ENCODE assay signal across 8 cellular contexts in genomic region chr5:138752341-138752950, GRCh38. TPM values are rescaled to one million over a fixed set of nuclear protein-coding genes. Genes with fewer than 3 reads are reported as not detected.
DNase-seq lines count a peak whose midpoint lies in the region; ATAC-seq, FAIRE-seq and TF ChIP-seq lines count a peak whose summit lies in the region.

No MANE protein-coding gene starts in this region.

- H3K79me2 ChIP-seq in astrocyte (ENCODE audit: insufficient read depth, low read length): peaks cover 42% of the 10 kb centered on the region

- H3K9me3 ChIP-seq in Caco-2 (no peaks in the 10 kb centered on the region), astrocyte (ENCODE audit: insufficient read depth, low read depth, low read length) (no peaks in the 10 kb centered on the region), stomach smooth muscle (ENCODE audit: control insufficient read depth in 2 of 2, low read length in 2 of 2) (no peaks in the 10 kb centered on the region)

- FAIRE-seq in astrocyte (lab: Jason Lieb, UNC): no peak

- TF ChIP-seq CTCF in Caco-2 (IDR thresholded peaks at IDR 0.05; ENCODE audit: insufficient read depth in 1 of 2, low read depth in 1 of 2, low read length in 1 of 2, severe bottlenecking in 1 of 2, unreplicated experiment in 1 of 2): peak; percentile 25 to 27
- TF ChIP-seq CTCF in astrocyte (IDR thresholded peaks at IDR 0.05; ENCODE audit: insufficient read depth, low read depth, low read length): no peak

- H3K27me3 ChIP-seq in Caco-2 (replicated peaks; ENCODE audit: control insufficient read depth, insufficient read depth, low read length) (no peaks in the 10 kb centered on the region), astrocyte (ENCODE audit: insufficient read depth, low read length) (no peaks in the 10 kb centered on the region), stomach smooth muscle (ENCODE audit: control insufficient read depth in 1 of 2, insufficient read depth in 2 of 2, low read length in 2 of 2) (no peaks in the 10 kb centered on the region)

- H3K4me2 ChIP-seq in astrocyte (ENCODE audit: low read length): peak overlapping the region; percentile 83

- H3K27ac ChIP-seq in astrocyte (ENCODE audit: low read depth, low read length): no peak overlapping the region
- peak overlapping the region; percentile 93 for H3K27ac ChIP-seq in stomach smooth muscle (ENCODE audit: low read length)

- H3K4me3 Mint-ChIP-seq in Caco-2 (ENCODE audit: unreplicated experiment) (peak overlapping the region; percentile 93), IgD-negative memory B cell (peak overlapping the region; percentile 84 to 94 (median 90)), astrocyte (ENCODE audit: unreplicated experiment) (peak overlapping the region; percentile 78), immature natural killer cell (peak overlapping the region; percentile 73 to 85 (median 78))

- POLR2A ChIA-PET in Caco-2 (lab: Charles Lee): interaction anchor here (0.5 to 2.1 kb wide), 6 partner anchors 27 to 588 kb away, joined by 3 to 12 read pairs (median 6); no protein-coding TSS in a partner anchor

- intact Hi-C loops in Caco-2 (cut with micrococcal nuclease; ENCODE audit: unreplicated experiment): loop anchor here (1.0 to 10.0 kb wide), 5 partner anchors 27 to 510 kb away; partner anchors contain the start of gene HSPA9

- H3K27ac Mint-ChIP-seq in Caco-2 (ENCODE audit: unreplicated experiment) (peak overlapping the region; percentile 97), IgD-negative memory B cell (peak overlapping the region; percentile 6 to 84 (median 36)), astrocyte (ENCODE audit: unreplicated experiment) (no peak overlapping the region), immature natural killer cell (peak overlapping the region in 4 of 6 donors; percentile 16 to 83 (median 58))

- peak overlapping the region; percentile 78 for H2AFZ ChIP-seq in astrocyte (ENCODE audit: low read depth, low read length)

- DNase-seq in Caco-2: peak; percentile 65 to 67
- no peak for DNase-seq in astrocyte (ENCODE audit: low read depth)
- DNase-seq in immature natural killer cell: no peak
- no peak for DNase-seq in NCI-H146 treated with DMSO at 0.1 percent for 48 hours (lab: John Stamatoyannopoulos, UW; ENCODE audit: unreplicated experiment)

- H3K36me3 ChIP-seq in Caco-2 (ENCODE audit: control insufficient read depth, insufficient read depth, low read length): peaks cover 2% of the 10 kb centered on the region; the same call in 1 of the 2 replicates
- H3K36me3 ChIP-seq in astrocyte (ENCODE audit: insufficient read depth, low read length): no peaks in the 10 kb centered on the region
- no peaks in the 10 kb centered on the region for H3K36me3 ChIP-seq in stomach smooth muscle (ENCODE audit: control insufficient read depth in 2 of 2, insufficient read depth in 2 of 2, low read length in 2 of 2)

- H4K20me1 ChIP-seq in astrocyte (ENCODE audit: insufficient read depth, low read length): peaks cover 32% of the 10 kb centered on the region

- H3K4me1 Mint-ChIP-seq in Caco-2 (ENCODE audit: low read depth, unreplicated experiment) (peaks cover 48% of the 10 kb centered on the region), IgD-negative memory B cell (peaks cover 16 to 24% (median 16%) of the 10 kb centered on the region in 3 donors), astrocyte (ENCODE audit: low read depth, unreplicated experiment) (peaks cover 19% of the 10 kb centered on the region), immature natural killer cell (peaks cover 16% of the 10 kb centered on the region in 2 donors)

- H3K9me3 Mint-ChIP-seq in Caco-2 (ENCODE audit: unreplicated experiment) (no peaks in the 10 kb centered on the region), IgD-negative memory B cell (peaks cover 0 to under 1% (median 0%) of the 10 kb centered on the region in 3 donors), astrocyte (ENCODE audit: unreplicated experiment) (no peaks in the 10 kb centered on the region), immature natural killer cell (peaks cover 0 to 4% (median 0%) of the 10 kb centered on the region in 6 donors)

- peak overlapping the region; percentile 86 for H3K4me3 ChIP-seq in Caco-2 (ENCODE audit: low read depth, low read length)
- peak overlapping the region; percentile 48 for H3K4me3 ChIP-seq in astrocyte (ENCODE audit: insufficient read depth, low read depth, low read length)
- H3K4me3 ChIP-seq in stomach smooth muscle (ENCODE audit: low read length in 2 of 2): peak overlapping the region; percentile 71 to 86

- TSS peak; percentile 90 for BruUV-seq in Caco-2 (replicated peaks; lab: Mats Ljungman, UMichigan)

- H3K27me3 Mint-ChIP-seq in Caco-2 (ENCODE audit: insufficient read depth, unreplicated experiment) (no peaks in the 10 kb centered on the region), IgD-negative memory B cell (no peaks in the 10 kb centered on the region), astrocyte (ENCODE audit: low read depth, unreplicated experiment) (peaks cover 4% of the 10 kb centered on the region), immature natural killer cell (ENCODE audit: low read depth in 3 of 3) (peaks cover 5 to 11% (median 8%) of the 10 kb centered on the region in 3 donors)

- ATAC-seq in GM18867 (IDR thresholded peaks at IDR 0.05; ENCODE audit: unreplicated experiment) (no peak), GM21423 (IDR thresholded peaks at IDR 0.05; ENCODE audit: unreplicated experiment) (no peak)

- H3K9ac ChIP-seq in astrocyte (ENCODE audit: low read length): peak overlapping the region; percentile 95
- peak overlapping the region; percentile 86 to 90 for H3K9ac ChIP-seq in stomach smooth muscle (ENCODE audit: low read length in 2 of 2)

- H3K36me3 Mint-ChIP-seq in Caco-2 (ENCODE audit: insufficient read depth, unreplicated experiment) (peaks cover 45% of the 10 kb centered on the region), IgD-negative memory B cell (peaks cover 3% of the 10 kb centered on the region), astrocyte (ENCODE audit: low read depth, unreplicated experiment) (peaks cover 7% of the 10 kb centered on the region), immature natural killer cell (peaks cover 3 to 6% (median 6%) of the 10 kb centered on the region in 3 donors)

- H3K4me1 ChIP-seq in Caco-2 (peaks cover 18% of the 10 kb centered on the region), astrocyte (ENCODE audit: insufficient read depth, low read length) (peaks cover 16% of the 10 kb centered on the region), stomach smooth muscle (ENCODE audit: control insufficient read depth, insufficient read depth, low read length) (peaks cover 30% of the 10 kb centered on the region)

- CTCF ChIA-PET in Caco-2 (lab: Charles Lee): interaction anchor here (0.6 kb wide), 1 partner anchor 283 kb away, joined by 5 read pairs; no protein-coding TSS in a partner anchor

RNA-seq across cellular contexts. Expression of gene CTNNA1, which starts 0.8 kb away (rescaled TPM):
- 392 and 403 TPM in 2 replicates for total RNA-seq in Caco-2 (2022)
- 21.4 TPM for polyA plus RNA-seq in IgD-negative memory B cell
- 312 and 359 TPM in 2 replicates for total RNA-seq in astrocyte
- polyA plus RNA-seq in immature natural killer cell: 10 to 100 TPM in 2 of 3 donors, 1 to 10 TPM in 1; 9.8 to 15.3 (median 10.1) TPM

Comparison
In these comparisons a context has a peak if more than half of its experiments do, and no peak if none do; other contexts are left out.
1. DNase-seq: peak in Caco-2 (2 of 2); none in astrocyte (single experiment), immature natural killer cell (0 of 3) and NCI-H146 treated with DMSO at 0.1 percent for 48 hours (single experiment).
2. Peak in every context shown above with its lines, with median percentiles within 50 percentile points of each other: H3K4me3 ChIP-seq and H3K4me3 Mint-ChIP-seq.